ENCODE assay signal across 25 cellular contexts in the genomic region with DNA sequence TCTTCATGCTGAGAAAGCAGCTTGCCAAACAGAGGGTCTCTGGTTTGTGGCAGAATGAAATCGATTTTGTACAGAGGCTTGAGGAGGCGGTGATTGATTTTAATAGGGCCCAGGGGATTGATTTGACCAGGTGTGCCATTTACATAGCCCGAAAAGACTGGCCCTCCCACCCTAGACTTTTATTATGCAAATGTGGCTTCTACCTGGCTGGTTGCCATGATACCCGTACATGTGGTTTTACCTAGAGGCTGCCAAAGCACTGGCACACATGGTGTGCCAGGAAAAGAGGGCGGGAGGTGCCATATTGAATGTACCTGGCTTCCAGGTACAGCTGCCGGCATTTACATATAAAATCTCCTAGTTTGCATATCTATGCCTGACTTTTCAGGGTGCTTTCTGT. TPM values are rescaled to one million over a fixed set of nuclear protein-coding genes. Genes with fewer than 3 reads are reported as not detected.
DNase-seq lines count a peak whose midpoint lies in the region; ATAC-seq and TF ChIP-seq lines count a peak whose summit lies in the region.
"Had no signal": no experiment of that assay in that cellular context is flagged by ENCODE, and none has a peak within 500 bp of the region (broad histone marks: within the 10 kb centered on the region; RNA-seq: fewer than 3 reads in every experiment).

No MANE protein-coding gene starts in this region.

- no peaks in the 10 kb centered on the region for H3K27me3 ChIP-seq in HUES6 (ENCODE audit: control insufficient read depth, insufficient read depth, low read length)

- peaks cover 3% of the 10 kb centered on the region for H3K9me3 Mint-ChIP-seq in glutamatergic neuron (ENCODE audit: unreplicated experiment)
- H3K9me3 Mint-ChIP-seq in activated T-helper 17 cell treated with anti-CD3 and anti-CD28 coated beads, Interleukin-2, amount 50 U/mL, for 72 hours = no peaks in the 10 kb centered on the region
- H3K9me3 Mint-ChIP-seq: activated naive CD4-positive, alpha-beta T cell treated with anti-CD3 and anti-CD28 coated beads, Interleukin-2, amount 50 U/mL, for 24 hours; activated T-cell treated with anti-CD3 and anti-CD28 coated beads, Interleukin-2, amount 50 U/mL, for 24 hours had no signal

- H3K9ac ChIP-seq in HUES6 (ENCODE audit: low read length) = peak overlapping the region; percentile 4

- H3K27me3 Mint-ChIP-seq in glutamatergic neuron (ENCODE audit: unreplicated experiment) = peaks cover 3% of the 10 kb centered on the region
- peaks cover 5% of the 10 kb centered on the region for H3K27me3 Mint-ChIP-seq in activated T-helper 17 cell treated with anti-CD3 and anti-CD28 coated beads, Interleukin-2, amount 50 U/mL, for 72 hours

- ATAC-seq in HG02852 (IDR thresholded peaks at IDR 0.05; ENCODE audit: unreplicated experiment) = no peak
- no peak for ATAC-seq in activated T-helper 17 cell treated with anti-CD3 and anti-CD28 coated beads, Interleukin-2, amount 50 U/mL, for 72 hours (replicated peaks)
- ATAC-seq: A549; activated CD4-positive, CD25-positive, alpha-beta regulatory T cell treated with anti-CD3 and anti-CD28 coated beads, Interleukin-2, amount 50 U/mL, for 24 hours; activated CD8-positive, alpha-beta T cell treated with anti-CD3 and anti-CD28 coated beads, Interleukin-2, amount 10 ng/mL, durations not matched to agents 7 days and 5 days; GM12878; lower lobe of right lung had no signal

- no peak overlapping the region for H3K4me3 Mint-ChIP-seq in glutamatergic neuron (ENCODE audit: unreplicated experiment)
- no peak overlapping the region for H3K4me3 Mint-ChIP-seq in activated T-helper 17 cell treated with anti-CD3 and anti-CD28 coated beads, Interleukin-2, amount 50 U/mL, for 72 hours
- H3K4me3 Mint-ChIP-seq: activated CD8-positive, alpha-beta T cell treated with anti-CD3 and anti-CD28 coated beads, Interleukin-2, amount 10 ng/mL, durations not matched to agents 7 days and 5 days; activated naive CD4-positive, alpha-beta T cell treated with anti-CD3 and anti-CD28 coated beads, Interleukin-2, amount 50 U/mL, for 24 hours; activated T-cell treated with anti-CD3 and anti-CD28 coated beads, Interleukin-2, amount 50 U/mL, for 24 hours had no signal

- H3K4me3 ChIP-seq in HUES6 (ENCODE audit: low read depth, low read length) = peak overlapping the region; percentile 26; the same call in 1 of the 2 replicates
- H3K4me3 ChIP-seq: A549, GM12878, HAP-1, lower lobe of right lung, SK-N-MC, skin epidermis, thoracic aorta had no signal

- no peak for TF ChIP-seq CTCF in glutamatergic neuron (IDR thresholded peaks at IDR 0.05; ENCODE audit: partially characterized antibody, unreplicated experiment)

- H3K4me1 Mint-ChIP-seq in glutamatergic neuron (ENCODE audit: low read depth, unreplicated experiment) = peaks cover 15% of the 10 kb centered on the region
- no peaks in the 10 kb centered on the region for H3K4me1 Mint-ChIP-seq in activated T-helper 17 cell treated with anti-CD3 and anti-CD28 coated beads, Interleukin-2, amount 50 U/mL, for 72 hours
- H3K4me1 Mint-ChIP-seq: activated naive CD4-positive, alpha-beta T cell treated with anti-CD3 and anti-CD28 coated beads, Interleukin-2, amount 50 U/mL, for 24 hours had no signal

- H3K36me3 Mint-ChIP-seq in glutamatergic neuron (ENCODE audit: unreplicated experiment) = no peaks in the 10 kb centered on the region
- no peaks in the 10 kb centered on the region for H3K36me3 Mint-ChIP-seq in activated T-helper 17 cell treated with anti-CD3 and anti-CD28 coated beads, Interleukin-2, amount 50 U/mL, for 72 hours (ENCODE audit: low read depth)
- H3K36me3 Mint-ChIP-seq: activated naive CD4-positive, alpha-beta T cell treated with anti-CD3 and anti-CD28 coated beads, Interleukin-2, amount 50 U/mL, for 24 hours had no signal

- H3K27ac Mint-ChIP-seq in glutamatergic neuron (ENCODE audit: unreplicated experiment) = no peak overlapping the region
- no peak overlapping the region for H3K27ac Mint-ChIP-seq in activated T-helper 17 cell treated with anti-CD3 and anti-CD28 coated beads, Interleukin-2, amount 50 U/mL, for 72 hours
- H3K27ac Mint-ChIP-seq: activated CD8-positive, alpha-beta T cell treated with anti-CD3 and anti-CD28 coated beads, Interleukin-2, amount 10 ng/mL, durations not matched to agents 7 days and 5 days; activated naive CD4-positive, alpha-beta T cell treated with anti-CD3 and anti-CD28 coated beads, Interleukin-2, amount 50 U/mL, for 24 hours; activated T-cell treated with anti-CD3 and anti-CD28 coated beads, Interleukin-2, amount 50 U/mL, for 24 hours had no signal

- H3K4me1 ChIP-seq in HUES6 (ENCODE audit: control insufficient read depth, insufficient read depth, low read length) = peaks cover 49% of the 10 kb centered on the region
- H3K4me1 ChIP-seq: A549, HAP-1, lower lobe of right lung had no signal

- H3K27ac ChIP-seq in HUES6 (ENCODE audit: low read depth, low read length) = peak overlapping the region; percentile 66
- H3K27ac ChIP-seq: A549, lower lobe of right lung, SK-N-MC, skin epidermis, thoracic aorta had no signal

- no peaks in the 10 kb centered on the region; the same call in 1 of the 2 replicates for H3K9me3 ChIP-seq in HUES6 (ENCODE audit: control insufficient read depth, insufficient read depth, low read depth, low read length)
- H3K9me3 ChIP-seq: A549, HAP-1, lower lobe of right lung, thoracic aorta had no signal

- DNase-seq in COLO668 (lab: John Stamatoyannopoulos, UW; ENCODE audit: unreplicated experiment) = peak; percentile 29
- peak; percentile 13 for DNase-seq in NCI-H2029 (lab: John Stamatoyannopoulos, UW)
- DNase-seq in NCI-H69 (lab: John Stamatoyannopoulos, UW) = peak; percentile 87
- DNase-seq in UCSD-AML1 (lab: John Stamatoyannopoulos, UW; ENCODE audit: unreplicated experiment) = no peak
- DNase-seq in glutamatergic neuron = no peak
- DNase-seq: activated CD8-positive, alpha-beta T cell treated with anti-CD3 and anti-CD28 coated beads, Interleukin-2, amount 10 ng/mL, durations not matched to agents 7 days and 5 days; activated T-cell treated with anti-CD3 and anti-CD28 coated beads, Interleukin-2, amount 50 U/mL, for 24 hours; aorta; central memory CD4-positive, alpha-beta T cell; lower lobe of right lung; stimulated activated naive CD4-positive, alpha-beta T cell; T-helper 9 cell had no signal

- no peaks in the 10 kb centered on the region for H3K36me3 ChIP-seq in HUES6 (ENCODE audit: control insufficient read depth, insufficient read depth, low read length)
- H3K36me3 ChIP-seq: HAP-1, lower lobe of right lung, thoracic aorta had no signal

RNA-seq across cellular contexts. Expression of a gene that starts 18.0 kb away (rescaled TPM):
- not detected for total RNA-seq in glutamatergic neuron (ENCODE audit: unreplicated experiment)
- not detected for total RNA-seq in activated T-helper 17 cell treated with anti-CD3 and anti-CD28 coated beads, Interleukin-2, amount 50 U/mL, for 72 hours
- total RNA-seq: activated CD8-positive, alpha-beta T cell treated with anti-CD3 and anti-CD28 coated beads, Interleukin-2, amount 10 ng/mL, durations not matched to agents 7 days and 5 days; aorta; dermis microvascular lymphatic vessel endothelial cell; lower lobe of right lung; pulmonary artery endothelial cell had no signal

Comparison
In these comparisons a context has a peak if more than half of its experiments do, and no peak if none do; other contexts are left out.
1. DNase-seq: peak in COLO668 (single experiment), NCI-H2029 (single experiment) and NCI-H69 (single experiment); none in UCSD-AML1 (single experiment) and glutamatergic neuron (single experiment).